8 cellular contexts compared by ENCODE assay signal in the genomic region with DNA sequence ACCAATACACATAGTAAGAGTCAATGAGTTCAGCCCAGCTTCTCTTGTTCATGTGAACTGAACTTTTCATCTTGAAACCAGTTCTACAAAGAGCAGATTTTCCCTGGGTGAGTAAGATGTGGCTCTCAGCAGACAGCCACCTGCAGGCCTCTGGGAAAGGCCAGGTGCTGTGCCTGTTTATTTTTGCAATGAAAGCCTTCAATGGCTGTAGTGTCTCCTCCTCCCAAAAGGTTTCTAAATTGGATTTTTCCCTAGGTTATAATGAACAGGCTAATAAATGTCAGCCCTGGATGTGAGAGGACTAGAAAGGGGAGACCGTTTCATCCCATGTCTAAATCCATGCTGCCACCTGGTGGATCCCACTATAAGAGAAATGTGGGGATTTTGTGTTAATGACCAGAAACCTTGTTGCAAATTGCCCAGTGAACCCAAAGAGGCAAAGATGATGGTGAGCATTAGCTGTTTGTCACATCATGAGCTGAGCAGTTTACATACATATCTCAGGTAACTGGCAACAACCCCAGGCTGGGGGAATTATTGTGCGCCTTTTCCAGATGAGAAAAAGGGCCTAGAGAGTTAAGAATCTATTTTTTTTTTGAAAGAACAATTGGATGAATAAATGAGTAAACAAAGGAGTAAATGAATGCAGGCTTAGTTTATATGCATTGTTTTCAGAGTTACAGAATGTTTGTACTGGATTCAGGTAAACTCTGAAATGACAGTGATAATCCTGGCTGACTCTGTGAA. TPM values are rescaled to one million over a fixed set of nuclear protein-coding genes. Genes with fewer than 3 reads are reported as not detected.
DNase-seq lines count a peak whose midpoint lies in the region; FAIRE-seq and TF ChIP-seq lines count a peak whose summit lies in the region.

No MANE protein-coding gene starts in this region.

- H3K27me3 Mint-ChIP-seq in osteocyte (ENCODE audit: unreplicated experiment), result no peaks in the 10 kb centered on the region

- no peak for FAIRE-seq in RCC 7860 (lab: Jason Lieb, UNC)

- DNase-seq in stimulated activated CD4-positive, alpha-beta T cell treated with anti-CD3 and anti-CD28 coated beads, Interleukin-1b, Interleukin-23, amount 100 ng/mL, for 48 hours, result peak; percentile 28
- no peak for DNase-seq in stimulated activated CD4-positive, alpha-beta T cell treated with anti-CD3 and anti-CD28 coated beads, Interleukin-2, amount 100 ng/mL, for 48 hours
- peak; percentile 65 to 70 for DNase-seq in Kasumi-1 (lab: John Stamatoyannopoulos, UW)
- peak; percentile 33 for DNase-seq in RCC 7860 (ENCODE audit: low spot score)
- DNase-seq in epidermal melanocyte (ENCODE audit: insufficient read length, low spot score), result peak; percentile 65
- peak; percentile 84 for DNase-seq in osteocyte (ENCODE audit: extremely low spot score, unreplicated experiment)
- DNase-seq in effector CD8-positive, alpha-beta T cell (lab: John Stamatoyannopoulos, UW), result no peak
- no peak for DNase-seq in GOT3 (lab: John Stamatoyannopoulos, UW)

- H3K4me1 Mint-ChIP-seq in osteocyte (ENCODE audit: unreplicated experiment), result peaks cover 54% of the 10 kb centered on the region

- TF ChIP-seq CTCF in osteocyte (IDR thresholded peaks at IDR 0.05), result peak; percentile 87

- H3K36me3 Mint-ChIP-seq in osteocyte (ENCODE audit: unreplicated experiment), result no peaks in the 10 kb centered on the region

- H3K9me3 Mint-ChIP-seq in osteocyte (ENCODE audit: unreplicated experiment), result peaks cover 3% of the 10 kb centered on the region

- no peak overlapping the region for H3K4me3 Mint-ChIP-seq in osteocyte (ENCODE audit: unreplicated experiment)

- peak overlapping the region; percentile 59 for H3K27ac Mint-ChIP-seq in osteocyte (ENCODE audit: unreplicated experiment)

RNA-seq across cellular contexts. Expression of a gene that starts 12.7 kb away (rescaled TPM):
- 0.75 TPM in 1 of 2 replicates, not detected in the other for total RNA-seq in osteocyte

RNA-seq across cellular contexts. Expression of a gene that starts 48.3 kb away (rescaled TPM):
- total RNA-seq in osteocyte, result 857 and 912 TPM in 2 replicates

Comparison
In these comparisons a context has a peak if more than half of its experiments do, and no peak if none do; other contexts are left out.
1. DNase-seq: peak in stimulated activated CD4-positive, alpha-beta T cell treated with anti-CD3 and anti-CD28 coated beads, Interleukin-1b, Interleukin-23, amount 100 ng/mL, for 48 hours (single experiment), Kasumi-1 (2 of 2), RCC 7860 (single experiment), epidermal melanocyte (single experiment) and osteocyte (single experiment); none in stimulated activated CD4-positive, alpha-beta T cell treated with anti-CD3 and anti-CD28 coated beads, Interleukin-2, amount 100 ng/mL, for 48 hours (0 of 2), effector CD8-positive, alpha-beta T cell (single experiment) and GOT3 (single experiment).